In the genomic region with DNA sequence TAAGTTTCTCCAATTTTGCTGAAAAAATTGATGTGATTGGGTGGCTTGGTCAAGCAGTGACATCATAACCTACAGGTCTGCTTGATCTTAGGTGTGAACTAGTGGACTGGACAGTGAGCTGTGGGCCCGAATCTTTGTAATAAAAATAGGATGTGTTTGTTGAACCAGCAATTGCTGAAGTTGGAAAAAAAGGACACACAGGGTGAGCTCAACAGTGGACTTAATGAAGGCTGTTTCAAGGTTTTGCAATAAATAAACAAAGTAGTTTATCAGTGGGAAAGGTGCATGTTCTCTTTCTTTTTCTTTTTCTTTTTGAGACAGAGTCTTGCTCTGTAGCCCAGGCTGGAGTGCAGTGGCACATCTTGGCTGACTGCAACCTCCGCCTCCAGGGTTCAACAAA, we compare ENCODE assay signal across 11 cellular contexts. TPM values are rescaled to one million over a fixed set of nuclear protein-coding genes. Genes with fewer than 3 reads are reported as not detected.
"Had no signal": no experiment of that assay in that cellular context is flagged by ENCODE, and none has a peak within 500 bp of the region (broad histone marks: within the 10 kb centered on the region; RNA-seq: fewer than 3 reads in every experiment).

No MANE protein-coding gene starts in this region.

- ATAC-seq: GM23338, HCT116 had no signal

- H3K4me3 ChIP-seq: GM23248, GM23338, HAP-1 had no signal

- DNase-seq: GM23248, GOT3, H7, H9, HCEC 1CT, HFFc6 had no signal

- H3K36me3 ChIP-seq: HAP-1 had no signal

- H3K9ac ChIP-seq: GM23248 had no signal

- H2AFZ ChIP-seq: GM23248, GM23338 had no signal

- H3K4me1 ChIP-seq: HAP-1 had no signal

- H3K9me3 ChIP-seq: HAP-1 had no signal

- H3K27ac ChIP-seq: GM23248 had no signal

- H3K4me2 ChIP-seq: GM23338 had no signal

- FAIRE-seq: H1, H54 had no signal

RNA-seq across cellular contexts. Expression of a gene that starts 30.3 kb away (rescaled TPM):
- total RNA-seq: H1, H7 had no signal
- polyA plus RNA-seq: H1 had no signal
